In the genomic region with DNA sequence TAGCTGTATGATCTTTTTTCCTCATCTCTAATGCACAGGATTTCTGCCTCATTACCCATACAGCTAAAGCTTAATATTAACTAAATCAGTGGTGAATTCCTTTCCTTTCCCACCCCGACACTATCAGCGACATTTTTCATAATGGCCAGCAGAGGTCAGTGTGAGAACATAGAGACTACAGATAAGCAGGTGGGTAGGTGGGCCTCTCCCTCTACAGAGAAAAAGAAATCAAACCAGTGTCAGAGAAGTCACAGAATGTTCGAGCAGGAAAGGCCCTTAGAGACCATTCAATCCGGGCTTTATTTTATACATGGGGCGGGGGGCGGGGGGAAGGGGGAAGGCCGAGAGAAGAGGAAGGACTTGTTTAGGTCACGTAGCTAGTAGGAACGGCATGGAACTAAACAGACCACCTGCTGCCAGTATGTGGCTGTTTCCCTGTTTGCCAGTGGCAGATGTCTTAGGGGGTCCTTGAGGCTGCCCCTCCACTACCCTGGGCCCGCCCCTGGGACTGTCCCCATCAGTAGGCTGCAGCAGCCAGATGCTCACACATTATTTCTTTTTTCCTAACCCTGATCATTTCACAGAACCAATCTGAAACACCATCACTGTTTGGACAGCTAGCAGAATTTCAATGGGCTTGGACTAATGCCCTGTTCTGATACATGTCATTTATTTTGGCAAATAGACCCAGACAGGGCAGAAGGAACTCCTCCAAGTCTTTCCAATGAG, we compare ENCODE assay signal across 8 cellular contexts.
DNase-seq lines count a peak whose midpoint lies in the region; ATAC-seq and TF ChIP-seq lines count a peak whose summit lies in the region.

No MANE protein-coding gene starts in this region.

- H3K27me3 Mint-ChIP-seq in nephron (ENCODE audit: low read depth): no peaks in the 10 kb centered on the region

- peaks cover 5% of the 10 kb centered on the region for H3K36me3 Mint-ChIP-seq in nephron (ENCODE audit: low read depth)
- no peaks in the 10 kb centered on the region for H3K36me3 Mint-ChIP-seq in activated naive CD4-positive, alpha-beta T cell treated with anti-CD3 and anti-CD28 coated beads, Interleukin-2, amount 50 U/mL, for 72 hours

- intact Hi-C loops in dorsolateral prefrontal cortex (cut with DNase I): loop anchor here (5.0 to 10.0 kb wide), 4 partner anchors 310 to 1162 kb away; no protein-coding TSS in a partner anchor

- peak overlapping the region; percentile 93 to 98 (median 95) for H3K27ac Mint-ChIP-seq in nephron
- H3K27ac Mint-ChIP-seq in activated naive CD4-positive, alpha-beta T cell treated with anti-CD3 and anti-CD28 coated beads, Interleukin-2, amount 50 U/mL, for 72 hours: no peak overlapping the region

- H3K27me3 ChIP-seq in dorsolateral prefrontal cortex: peaks cover 0 to 90% (median 25%) of the 10 kb centered on the region in 45 donors

- H3K4me3 ChIP-seq in dorsolateral prefrontal cortex: peak overlapping the region in 3 of 59 donors; percentile 3 to 14 (median 14)

- DNase-seq in GM04504 (ENCODE audit: low read depth): peak; percentile 1
- peak; percentile 18 for DNase-seq in NCI-H526 treated with DMSO at 0.1 percent for 48 hours (lab: John Stamatoyannopoulos, UW)
- no peak for DNase-seq in dorsolateral prefrontal cortex
- DNase-seq in activated naive CD4-positive, alpha-beta T cell treated with anti-CD3 and anti-CD28 coated beads, Interleukin-2, amount 50 U/mL, for 72 hours (ENCODE audit: low spot score in 2 of 2): no peak
- no peak for DNase-seq in activated naive CD4-positive, alpha-beta T cell treated with anti-CD3 and anti-CD28 coated beads, Interleukin-2, amount 50 U/mL, for 16 hours

- H3K4me3 Mint-ChIP-seq in nephron: peak overlapping the region in 2 of 3 experiments; percentile 0 to 1

- no peak overlapping the region for H3K27ac ChIP-seq in 22Rv1
- H3K27ac ChIP-seq in dorsolateral prefrontal cortex: no peak overlapping the region

- TF ChIP-seq CTCF in 22Rv1 (IDR thresholded peaks at IDR 0.05) (peak; percentile 68), dorsolateral prefrontal cortex (IDR thresholded peaks at IDR 0.05 in 54 of 56, conservative IDR thresholded peaks at IDR 0.05 in 2 of 56; ENCODE audit: low read depth in 1 of 56, partially characterized antibody in 56 of 56) (peak in 54 of 56 donors; percentile 29 to 72 (median 52)), nephron (IDR thresholded peaks at IDR 0.05; ENCODE audit: unreplicated experiment in 3 of 3) (peak; percentile 66 to 78 (median 72))

- peaks cover 40% of the 10 kb centered on the region for H3K4me1 Mint-ChIP-seq in nephron

- peak; percentile 79 for ATAC-seq in HG02943 (IDR thresholded peaks at IDR 0.05; ENCODE audit: low read depth, unreplicated experiment)
- no peak for ATAC-seq in activated naive CD4-positive, alpha-beta T cell treated with anti-CD3 and anti-CD28 coated beads, Interleukin-2, amount 50 U/mL, for 72 hours

- H3K9me3 Mint-ChIP-seq in nephron: no peaks in the 10 kb centered on the region
- no peaks in the 10 kb centered on the region for H3K9me3 Mint-ChIP-seq in activated naive CD4-positive, alpha-beta T cell treated with anti-CD3 and anti-CD28 coated beads, Interleukin-2, amount 50 U/mL, for 72 hours

Comparison
In these comparisons a context has a peak if more than half of its experiments do, and no peak if none do; other contexts are left out.
1. DNase-seq: peak in GM04504 (single experiment) and NCI-H526 treated with DMSO at 0.1 percent for 48 hours (single experiment); none in dorsolateral prefrontal cortex (0 of 10), activated naive CD4-positive, alpha-beta T cell treated with anti-CD3 and anti-CD28 coated beads, Interleukin-2, amount 50 U/mL, for 72 hours (0 of 2) and activated naive CD4-positive, alpha-beta T cell treated with anti-CD3 and anti-CD28 coated beads, Interleukin-2, amount 50 U/mL, for 16 hours (single experiment).
2. H3K27ac Mint-ChIP-seq: peak in nephron (3 of 3); none in activated naive CD4-positive, alpha-beta T cell treated with anti-CD3 and anti-CD28 coated beads, Interleukin-2, amount 50 U/mL, for 72 hours (0 of 2).
3. Peak in every context shown above with its lines, with median percentiles within 50 percentile points of each other: CTCF ChIP-seq.